ENCODE assay signal across 8 cellular contexts in genomic region chr5:72818866-72819534, GRCh38. TPM values are rescaled to one million over a fixed set of nuclear protein-coding genes. Genes with fewer than 3 reads are reported as not detected.
DNase-seq lines count a peak whose midpoint lies in the region; ATAC-seq, FAIRE-seq and TF ChIP-seq lines count a peak whose summit lies in the region.

No MANE protein-coding gene starts in this region.

- H2AFZ ChIP-seq in ACC112 (ENCODE audit: low read length, unreplicated experiment), result no peak overlapping the region
- peak overlapping the region; percentile 56; the same call in 1 of the 2 replicates for H2AFZ ChIP-seq in K562 (ENCODE audit: low read depth, low read length)

- H3K4me1 ChIP-seq in ACC112 (ENCODE audit: control insufficient read depth, insufficient read depth, low read length, unreplicated experiment), result peaks cover 46% of the 10 kb centered on the region
- peaks cover 9 to 17% of the 10 kb centered on the region in 2 experiments; a peak in 4 of 5 replicates for H3K4me1 ChIP-seq in K562 (replicated peaks in 1 of 2; ENCODE audit: control insufficient read depth in 2 of 2, insufficient read depth in 2 of 2, low read length in 2 of 2)
- H3K4me1 ChIP-seq in skeletal muscle satellite cell (ENCODE audit: control insufficient read depth, insufficient read depth, low read length), result peaks cover 45% of the 10 kb centered on the region

- intact Hi-C loops in K562 (cut with micrococcal nuclease), result loop anchor here (1.0 to 10.0 kb wide), 3 partner anchors 208 to 294 kb away; no protein-coding TSS in a partner anchor

- DNase-seq in NAMALWA (ENCODE audit: low spot score), result peak; percentile 88
- DNase-seq in SW480 (ENCODE audit: low spot score), result peak; percentile 68
- DNase-seq in K562 (ENCODE audit: extremely low read depth in 1 of 4, low spot score in 3 of 4), result peak; percentile 35 to 80 (median 46)
- peak; percentile 59 for DNase-seq in iPS-NIHi11 (ENCODE audit: low spot score)

- H3K4me2 ChIP-seq in K562 (ENCODE audit: insufficient read depth, low read length), result peak overlapping the region; percentile 20; the same call in 1 of the 2 replicates
- peak overlapping the region; percentile 91 for H3K4me2 ChIP-seq in skeletal muscle satellite cell (ENCODE audit: low read length)

- POLR2A ChIA-PET in K562 (lab: Yijun Ruan, JAX), result interaction anchor here (1.0 to 4.1 kb wide), 4 partner anchors 10 to 453 kb away, joined by 3 to 29 read pairs (median 4); no protein-coding TSS in a partner anchor

- no peaks in the 10 kb centered on the region for H3K9me3 ChIP-seq in K562 (replicated peaks; ENCODE audit: control insufficient read depth, insufficient read depth, low read depth, low read length)
- no peaks in the 10 kb centered on the region for H3K9me3 ChIP-seq in skeletal muscle satellite cell (replicated peaks; ENCODE audit: low read length)

- no peak overlapping the region for H3K9ac ChIP-seq in K562 (ENCODE audit: insufficient read depth in 1 of 2, low read depth in 2 of 2, low read length in 2 of 2)
- H3K9ac ChIP-seq in skeletal muscle satellite cell (ENCODE audit: low read depth, low read length), result peak overlapping the region; percentile 100

- ATAC-seq in GM18909 (IDR thresholded peaks at IDR 0.05; ENCODE audit: poor library complexity, unreplicated experiment) (peak; percentile 24), K562 (0 out of 3 replicates have a peak, but pooled peaks have one; percentile 16), GM21367 (IDR thresholded peaks at IDR 0.05; ENCODE audit: unreplicated experiment) (no peak)

- CTCF ChIA-PET in K562 (lab: Yijun Ruan, JAX; ENCODE audit: low intra/inter-chr PET ratio), result no interaction called here

- TF ChIP-seq RAD21 in K562 (CRISPR knock-in tag; conservative IDR thresholded peaks at IDR 0.05 in 1 of 2, IDR thresholded peaks at IDR 0.05 in 1 of 2), result peak; percentile 62 to 76

- no peaks in the 10 kb centered on the region for H3K9me1 ChIP-seq in K562 (ENCODE audit: control insufficient read depth, insufficient read depth, low read length)

- no peaks in the 10 kb centered on the region for H4K20me1 ChIP-seq in K562 (replicated peaks; ENCODE audit: control insufficient read depth, insufficient read depth, low read length)

- H3K27me3 ChIP-seq in ACC112 (ENCODE audit: insufficient read depth, low read length) (no peaks in the 10 kb centered on the region), K562 (ENCODE audit: control insufficient read depth in 2 of 2, insufficient read depth in 2 of 2, low read length in 2 of 2) (no peaks in the 10 kb centered on the region), skeletal muscle satellite cell (ENCODE audit: control insufficient read depth, insufficient read depth, low read length) (no peaks in the 10 kb centered on the region)

- no TSS peak for BruUV-seq in K562 (replicated peaks; lab: Mats Ljungman, UMichigan)

- H3K27ac ChIP-seq in ACC112 (ENCODE audit: low read depth, low read length), result peak overlapping the region; percentile 93
- H3K27ac ChIP-seq in K562 (ENCODE audit: extremely low read depth, low read depth, low read length), result no peak overlapping the region

- peak overlapping the region; percentile 97 for H3K4me3 ChIP-seq in ACC112 (ENCODE audit: low read depth, low read length)
- H3K4me3 ChIP-seq in K562, result no peak overlapping the region
- H3K4me3 ChIP-seq in skeletal muscle satellite cell (ENCODE audit: low read length), result peak overlapping the region; percentile 95

- peak; percentile 29 for FAIRE-seq in K562 (lab: Jason Lieb, UNC)

- no peaks in the 10 kb centered on the region for H3K36me3 ChIP-seq in ACC112 (ENCODE audit: insufficient read depth, low read length)
- no peaks in the 10 kb centered on the region for H3K36me3 ChIP-seq in K562 (ENCODE audit: control insufficient read depth, insufficient read depth, low read length)
- H3K36me3 ChIP-seq in skeletal muscle satellite cell (ENCODE audit: insufficient read depth, low read length), result peaks cover 13% of the 10 kb centered on the region

- H3K79me2 ChIP-seq in ACC112 (ENCODE audit: control insufficient read depth, insufficient read depth, low read length, unreplicated experiment) (peaks cover 74% of the 10 kb centered on the region), K562 (ENCODE audit: control insufficient read depth, insufficient read depth, low read length) (peaks cover 27% of the 10 kb centered on the region; the same call in 2 of the 3 replicates)

- in situ Hi-C loops in K562 (cut with MboI), result no loop called here

- WGBS in K562 (ENCODE audit: insufficient coverage, low coverage, missing lambda C conversion rate), result 25% methylated on average over 5 of the region's 5 CpGs

- no peak for TF ChIP-seq POLR2A in K562 (conservative IDR thresholded peaks at IDR 0.05)

- peak; percentile 67 to 86 (median 78) for TF ChIP-seq CTCF in K562 (IDR thresholded peaks at IDR 0.05 in 2 of 3, conservative IDR thresholded peaks at IDR 0.05 in 1 of 3; ENCODE audit: insufficient read depth in 2 of 3, low read depth in 1 of 3, low read length in 3 of 3)

- TF ChIP-seq EP300 in K562 (IDR thresholded peaks at IDR 0.05; ENCODE audit: low read length), result no peak

TF ChIP-seq in K562, 482 proteins besides CTCF, POLR2A, EP300 and RAD21 (continues in another document):
- TF ChIP-seq ILF3 (IDR thresholded peaks at IDR 0.05; ENCODE audit: borderline replicate concordance) (no peak), SAFB (IDR thresholded peaks at IDR 0.05; ENCODE audit: borderline replicate concordance, low read depth, low read length) (no peak), TEAD4 (IDR thresholded peaks at IDR 0.05; ENCODE audit: low read length) (no peak), TEAD4 (CRISPR knock-in tag; IDR thresholded peaks at IDR 0.05; ENCODE audit: borderline replicate concordance) (no peak), CBX5 (IDR thresholded peaks at IDR 0.05; ENCODE audit: borderline replicate concordance, low read depth) (no peak), PCBP1 (IDR thresholded peaks at IDR 0.05; ENCODE audit: low read depth, low read length, poor library complexity, severe bottlenecking) (no peak), NFE2 (IDR thresholded peaks at IDR 0.05; ENCODE audit: low read depth) (peak; percentile 53), NRF1 (conservative IDR thresholded peaks at IDR 0.05 in 1 of 2, IDR thresholded peaks at IDR 0.05 in 1 of 2) (no peak), PHF8 (IDR thresholded peaks at IDR 0.05; ENCODE audit: borderline replicate concordance, low read length) (no peak), ETV1 (tag; conservative IDR thresholded peaks at IDR 0.05; ENCODE audit: low read depth) (0 out of 2 replicates have a peak, but pooled peaks have one; percentile 22), SMARCA4 (IDR thresholded peaks at IDR 0.05) (no peak), RFX5 (IDR thresholded peaks at IDR 0.05; ENCODE audit: low read depth, low read length) (no peak), ZBTB7A (IDR thresholded peaks at IDR 0.05; ENCODE audit: borderline replicate concordance, control insufficient read depth, low read depth, low read length) (no peak)
- TF ChIP-seq, protein P1, sequence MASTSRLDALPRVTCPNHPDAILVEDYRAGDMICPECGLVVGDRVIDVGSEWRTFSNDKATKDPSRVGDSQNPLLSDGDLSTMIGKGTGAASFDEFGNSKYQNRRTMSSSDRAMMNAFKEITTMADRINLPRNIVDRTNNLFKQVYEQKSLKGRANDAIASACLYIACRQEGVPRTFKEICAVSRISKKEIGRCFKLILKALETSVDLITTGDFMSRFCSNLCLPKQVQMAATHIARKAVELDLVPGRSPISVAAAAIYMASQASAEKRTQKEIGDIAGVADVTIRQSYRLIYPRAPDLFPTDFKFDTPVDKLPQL (IDR thresholded peaks at IDR 0.05; ENCODE audit: extremely low read depth, insufficient read length), result no peak
- TF ChIP-seq, protein P2, sequence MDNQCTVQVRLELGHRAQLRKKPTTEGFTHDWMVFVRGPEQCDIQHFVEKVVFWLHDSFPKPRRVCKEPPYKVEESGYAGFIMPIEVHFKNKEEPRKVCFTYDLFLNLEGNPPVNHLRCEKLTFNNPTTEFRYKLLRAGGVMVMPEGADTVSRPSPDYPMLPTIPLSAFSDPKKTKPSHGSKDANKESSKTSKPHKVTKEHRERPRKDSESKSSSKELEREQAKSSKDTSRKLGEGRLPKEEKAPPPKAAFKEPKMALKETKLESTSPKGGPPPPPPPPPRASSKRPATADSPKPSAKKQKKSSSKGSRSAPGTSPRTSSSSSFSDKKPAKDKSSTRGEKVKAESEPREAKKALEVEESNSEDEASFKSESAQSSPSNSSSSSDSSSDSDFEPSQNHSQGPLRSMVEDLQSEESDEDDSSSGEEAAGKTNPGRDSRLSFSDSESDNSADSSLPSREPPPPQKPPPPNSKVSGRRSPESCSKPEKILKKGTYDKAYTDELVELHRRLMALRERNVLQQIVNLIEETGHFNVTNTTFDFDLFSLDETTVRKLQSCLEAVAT (IDR thresholded peaks at IDR 0.05), result no peak

RNA-seq across cellular contexts. Expression of gene TNPO1, which starts 2.5 kb away (rescaled TPM):
- total RNA-seq in K562 (2011; cell fraction: chromatin; rRNA removed; ENCODE audit: low replicate concordance), result 54.6 and 209 TPM in 2 replicates
- total RNA-seq in K562 (2011; cell fraction: nucleolus; rRNA removed), result 33.4 and 34.5 TPM in 2 replicates
- 47.5 and 61.9 TPM in 2 replicates for total RNA-seq in K562 (2011; cell fraction: nucleoplasm; rRNA removed)
- 114 and 120 TPM in 2 replicates for total RNA-seq in K562 (2014; rRNA removed)
- 160 and 174 TPM in 2 replicates for total RNA-seq in K562 (2014; rRNA removed; fragmentation: Illumina TruSeq; extraction: Trizol)
- 166 and 176 TPM in 2 replicates for total RNA-seq in K562 (2015; rRNA removed; fragmentation: Illumina TruSeq; extraction: Trizol)
- total RNA-seq in K562 (2021), result 124 and 127 TPM in 2 replicates
- 61.4 and 79.1 TPM in 2 replicates for polyA plus RNA-seq in K562 (2011; rRNA removed)
- 34.5 and 43.6 TPM in 2 replicates for polyA plus RNA-seq in K562 (2011; cell fraction: cytosol; rRNA removed)
- 29.5 and 30.0 TPM in 2 replicates for polyA plus RNA-seq in K562 (2011; cell fraction: nucleus; rRNA removed)
- polyA plus RNA-seq in K562 (2012), result 36.9 and 59.5 TPM in 2 replicates
- polyA plus RNA-seq in K562 (2014; fragmentation: Illumina TruSeq; extraction: Trizol), result 97.5 and 97.9 TPM in 2 replicates
- polyA plus RNA-seq in K562 (2014; fragmentation: Nextera tagmentation; extraction: Ambion mirVana), result 10 to 100 TPM; 20.8 to 50.0 TPM
- polyA plus RNA-seq in K562 (2014; rRNA removed), result 52.0 and 57.9 TPM in 2 replicates
- 636 and 709 TPM in 2 replicates for polyA minus RNA-seq in K562 (2011; rRNA and poly(A)+ RNA removed)
- 124 and 164 TPM in 2 replicates for polyA minus RNA-seq in K562 (2011; cell fraction: cytosol; rRNA and poly(A)+ RNA removed)
- 44.4 and 104 TPM in 2 replicates for polyA minus RNA-seq in K562 (2011; cell fraction: nucleus; rRNA and poly(A)+ RNA removed)
- 229 and 297 TPM in 2 replicates for total RNA-seq in skeletal muscle satellite cell (2012; rRNA removed)
